ENCODE assay signal across 8 cellular contexts in the genomic region with DNA sequence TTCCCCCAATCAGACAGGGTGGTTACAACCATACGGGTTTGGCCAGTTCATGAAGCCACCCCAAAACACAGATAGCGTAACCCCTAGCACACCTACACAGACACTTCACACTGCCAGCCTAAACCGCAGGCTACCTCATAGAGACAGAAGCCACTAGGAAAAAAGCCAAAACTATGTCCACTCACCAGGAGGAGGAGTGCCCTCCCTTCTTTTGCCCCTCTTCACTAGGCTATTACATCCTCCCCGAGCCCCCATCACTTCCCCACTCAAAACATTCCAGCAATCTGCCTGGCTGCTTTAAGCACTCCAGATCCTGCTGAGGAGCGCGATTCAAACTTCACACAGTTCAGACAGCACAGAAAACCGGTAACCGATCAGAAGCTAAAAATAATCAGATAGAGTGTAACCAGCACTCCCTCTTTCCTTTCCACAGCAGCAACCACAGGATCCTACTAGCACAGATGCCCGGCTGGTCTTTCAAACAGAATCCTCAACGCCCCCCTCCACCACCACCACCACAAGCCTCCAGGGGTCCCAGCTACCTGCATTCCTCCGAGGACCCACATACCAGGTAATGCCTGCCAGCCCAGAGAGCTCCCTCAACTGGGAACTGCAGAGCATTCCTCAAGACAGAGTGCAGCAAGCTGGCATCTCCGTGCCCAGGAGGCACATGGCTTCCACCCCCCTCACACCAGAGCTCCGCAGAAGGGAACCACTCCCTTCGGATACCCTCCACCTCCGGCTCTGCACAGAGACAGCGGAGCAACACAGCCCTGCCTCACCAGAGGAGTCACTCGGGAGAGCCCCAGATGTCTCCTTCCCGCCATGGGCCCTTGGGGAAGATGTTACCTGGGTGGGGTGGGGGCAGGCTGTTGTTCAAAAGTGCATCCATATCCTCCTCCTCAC. TPM values are rescaled to one million over a fixed set of nuclear protein-coding genes. Genes with fewer than 3 reads are reported as not detected.
A peak's percentile ranks its signal among the peaks of the same experiment; 100 is the strongest.
DNase-seq lines count a peak whose midpoint lies in the region; ATAC-seq and TF ChIP-seq lines count a peak whose summit lies in the region.

No MANE protein-coding gene starts in this region.

- H3K9me3 Mint-ChIP-seq in activated CD4-positive, alpha-beta memory T cell treated with anti-CD3 and anti-CD28 coated beads, Interleukin-2, amount 10 ng/mL, durations not matched to agents 7 days and 5 days: no peaks in the 10 kb centered on the region
- no peaks in the 10 kb centered on the region for H3K9me3 Mint-ChIP-seq in natural killer cell

- no peaks in the 10 kb centered on the region for H3K27me3 Mint-ChIP-seq in activated CD4-positive, alpha-beta memory T cell treated with anti-CD3 and anti-CD28 coated beads, Interleukin-2, amount 10 ng/mL, durations not matched to agents 7 days and 5 days
- no peaks in the 10 kb centered on the region for H3K27me3 Mint-ChIP-seq in natural killer cell (ENCODE audit: low read depth in 2 of 2)

- H3K27ac Mint-ChIP-seq in activated CD4-positive, alpha-beta memory T cell treated with anti-CD3 and anti-CD28 coated beads, Interleukin-2, amount 10 ng/mL, durations not matched to agents 7 days and 5 days: peak overlapping the region; percentile 75
- no peak overlapping the region for H3K27ac Mint-ChIP-seq in natural killer cell

- ATAC-seq in esophagus mucosa (peak; percentile 12), natural killer cell (peak; percentile 1 to 17 (median 6)), GM19023 (IDR thresholded peaks at IDR 0.05; ENCODE audit: unreplicated experiment) (no peak), GM19328 (IDR thresholded peaks at IDR 0.05; ENCODE audit: unreplicated experiment) (no peak)

- intact Hi-C loops in natural killer cell (cut with micrococcal nuclease): loop anchor here (5.0 kb wide), 5 partner anchors 38 to 268 kb away; a partner anchor contains a TSS

- H3K4me1 Mint-ChIP-seq in activated CD4-positive, alpha-beta memory T cell treated with anti-CD3 and anti-CD28 coated beads, Interleukin-2, amount 10 ng/mL, durations not matched to agents 7 days and 5 days: peaks cover 47% of the 10 kb centered on the region
- peaks cover 49 to 51% of the 10 kb centered on the region in 2 donors for H3K4me1 Mint-ChIP-seq in natural killer cell

- H3K4me3 ChIP-seq in AG10803 (ENCODE audit: low read length): peak overlapping the region; percentile 88

- H3K36me3 Mint-ChIP-seq in activated CD4-positive, alpha-beta memory T cell treated with anti-CD3 and anti-CD28 coated beads, Interleukin-2, amount 10 ng/mL, durations not matched to agents 7 days and 5 days (ENCODE audit: low read depth): peaks cover 50% of the 10 kb centered on the region
- H3K36me3 Mint-ChIP-seq in natural killer cell: peaks cover 19% of the 10 kb centered on the region

- DNase-seq in AG10803 (ENCODE audit: low read depth): no peak
- DNase-seq in HT1080 (ENCODE audit: low read depth): peak; percentile 32
- peak; percentile 57 for DNase-seq in activated CD4-positive, alpha-beta memory T cell treated with anti-CD3 and anti-CD28 coated beads, Interleukin-2, amount 10 ng/mL, durations not matched to agents 7 days and 5 days
- no peak for DNase-seq in natural killer cell
- no peak for DNase-seq in NCI-H187 (lab: John Stamatoyannopoulos, UW)

- POLR2A ChIA-PET in activated CD4-positive, alpha-beta memory T cell treated with anti-CD3 and anti-CD28 coated beads, Interleukin-2, amount 10 ng/mL, durations not matched to agents 7 days and 5 days (lab: Charles Lee): interaction anchor here (0.6 to 2.5 kb wide), 18 partner anchors 8 to 246 kb away, joined by 3 to 19 read pairs (median 4); a partner anchor contains a TSS

- CTCF ChIA-PET in activated CD4-positive, alpha-beta memory T cell treated with anti-CD3 and anti-CD28 coated beads, Interleukin-2, amount 10 ng/mL, durations not matched to agents 7 days and 5 days (lab: Charles Lee): interaction anchor here (0.9 to 1.6 kb wide), 6 partner anchors 38 to 267 kb away, joined by 3 to 7 read pairs (median 4); a partner anchor contains a TSS

- no peak for TF ChIP-seq CTCF in AG10803 (conservative IDR thresholded peaks at IDR 0.05; ENCODE audit: low read length)
- no peak for TF ChIP-seq CTCF in natural killer cell (IDR thresholded peaks at IDR 0.05)

- H3K4me3 Mint-ChIP-seq in activated CD4-positive, alpha-beta memory T cell treated with anti-CD3 and anti-CD28 coated beads, Interleukin-2, amount 10 ng/mL, durations not matched to agents 7 days and 5 days: no peak overlapping the region
- H3K4me3 Mint-ChIP-seq in natural killer cell: no peak overlapping the region

RNA-seq across cellular contexts. Expression of a gene that starts 1.5 kb away (rescaled TPM):
- total RNA-seq in HT1080 (2014; rRNA removed; shearing (Covaris generic)): 348 and 371 TPM in 2 replicates
- polyA plus RNA-seq in HT1080 (2015; cell fraction: cytosol; rRNA removed): 121 and 127 TPM in 2 replicates
- polyA plus RNA-seq in HT1080 (2015; cell fraction: nucleus; rRNA removed): 407 and 419 TPM in 2 replicates
- 100 to 1,000 TPM; 223 to 234 TPM for total RNA-seq in activated CD4-positive, alpha-beta memory T cell treated with anti-CD3 and anti-CD28 coated beads, Interleukin-2, amount 10 ng/mL, durations not matched to agents 7 days and 5 days
- total RNA-seq in esophagus mucosa (119 TPM), natural killer cell (100 to 1,000 TPM; 568 to 795 (median 658) TPM)

RNA-seq across cellular contexts. Expression of a gene that starts 30.1 kb away (rescaled TPM):
- total RNA-seq in HT1080 (2014; rRNA removed; shearing (Covaris generic)): 0.27 and 0.29 TPM in 2 replicates
- polyA plus RNA-seq in HT1080 (2015; cell fraction: cytosol; rRNA removed): 0.62 and 1.1 TPM in 2 replicates
- 0.61 and 0.87 TPM in 2 replicates for polyA plus RNA-seq in HT1080 (2015; cell fraction: nucleus; rRNA removed)
- 1 to 10 TPM; 7.8 to 8.0 TPM for total RNA-seq in activated CD4-positive, alpha-beta memory T cell treated with anti-CD3 and anti-CD28 coated beads, Interleukin-2, amount 10 ng/mL, durations not matched to agents 7 days and 5 days
- total RNA-seq in esophagus mucosa: 18.9 TPM
- 10 to 100 TPM in 2 of 3 donors, 1 to 10 TPM in 1; 10.0 to 27.8 (median 17.3) TPM for total RNA-seq in natural killer cell

RNA-seq across cellular contexts. Expression of a gene that starts 37.6 kb away (rescaled TPM):
- total RNA-seq in HT1080 (2014; rRNA removed; shearing (Covaris generic)): 80.0 and 90.1 TPM in 2 replicates
- 32.2 and 39.2 TPM in 2 replicates for polyA plus RNA-seq in HT1080 (2015; cell fraction: cytosol; rRNA removed)
- 208 and 217 TPM in 2 replicates for polyA plus RNA-seq in HT1080 (2015; cell fraction: nucleus; rRNA removed)
- total RNA-seq in activated CD4-positive, alpha-beta memory T cell treated with anti-CD3 and anti-CD28 coated beads, Interleukin-2, amount 10 ng/mL, durations not matched to agents 7 days and 5 days: 10 to 100 TPM; 46.5 to 50.9 TPM
- total RNA-seq in esophagus mucosa (30.6 TPM), natural killer cell (100 to 1,000 TPM in 1 of 3 donors, 10 to 100 TPM in 2; 85.2 to 105 (median 89.1) TPM)

RNA-seq across cellular contexts. Expression of a gene that starts 41.6 kb away (rescaled TPM):
- total RNA-seq in HT1080 (2014; rRNA removed; shearing (Covaris generic)): not detected in 2 replicates
- polyA plus RNA-seq in HT1080 (2015; cell fraction: cytosol; rRNA removed): 0.21 and 0.36 TPM in 2 replicates
- polyA plus RNA-seq in HT1080 (2015; cell fraction: nucleus; rRNA removed): 0.62 and 1.2 TPM in 2 replicates
- total RNA-seq in activated CD4-positive, alpha-beta memory T cell treated with anti-CD3 and anti-CD28 coated beads, Interleukin-2, amount 10 ng/mL, durations not matched to agents 7 days and 5 days: 1 to 10 TPM; 1.8 TPM
- total RNA-seq in esophagus mucosa: 0.56 TPM
- 10 to 100 TPM in 1 of 3 donors, 1 to 10 TPM in 2; 2.1 to 12.2 (median 4.7) TPM for total RNA-seq in natural killer cell

RNA-seq across cellular contexts. Expression of a gene that starts 49.8 kb away (rescaled TPM):
- 7.7 and 9.5 TPM in 2 replicates for total RNA-seq in HT1080 (2014; rRNA removed; shearing (Covaris generic))
- polyA plus RNA-seq in HT1080 (2015; cell fraction: cytosol; rRNA removed): 9.8 and 10.5 TPM in 2 replicates
- 46.3 and 49.9 TPM in 2 replicates for polyA plus RNA-seq in HT1080 (2015; cell fraction: nucleus; rRNA removed)
- 10 to 100 TPM; 23.1 to 23.6 TPM for total RNA-seq in activated CD4-positive, alpha-beta memory T cell treated with anti-CD3 and anti-CD28 coated beads, Interleukin-2, amount 10 ng/mL, durations not matched to agents 7 days and 5 days
- total RNA-seq in esophagus mucosa: 1.2 TPM
- total RNA-seq in natural killer cell: 10 to 100 TPM; 51.5 to 67.7 (median 62.3) TPM

Comparison
In these comparisons a context has a peak if more than half of its experiments do, and no peak if none do; other contexts are left out.
1. DNase-seq: peak in HT1080 (single experiment) and activated CD4-positive, alpha-beta memory T cell treated with anti-CD3 and anti-CD28 coated beads, Interleukin-2, amount 10 ng/mL, durations not matched to agents 7 days and 5 days (single experiment); none in AG10803 (single experiment), natural killer cell (single experiment) and NCI-H187 (0 of 2).
2. ATAC-seq: peak in esophagus mucosa (single experiment) and natural killer cell (3 of 3); none in GM19023 (single experiment) and GM19328 (single experiment).